1 cellular context compared by ENCODE assay signal in genomic region chr9:88418025-88418424, GRCh38.
TF ChIP-seq lines count a peak whose summit lies in the region.

No MANE protein-coding gene starts in this region.

TF ChIP-seq in H1, 55 proteins besides CTCF, POLR2A, EP300 and RAD21:
- TF ChIP-seq SP1 (IDR thresholded peaks at IDR 0.05; ENCODE audit: low read depth, low read length) (0 out of 2 replicates have a peak, but pooled peaks have one; percentile 13), BACH1 (IDR thresholded peaks at IDR 0.05; ENCODE audit: low read length) (no peak), NANOG (IDR thresholded peaks at IDR 0.05; ENCODE audit: insufficient read depth, low read depth, low read length, poor library complexity, severe bottlenecking) (peak; percentile 83), TEAD4 (IDR thresholded peaks at IDR 0.05; ENCODE audit: low read depth, low read length) (peak; percentile 75), POU5F1 (IDR thresholded peaks at IDR 0.05; ENCODE audit: low read depth, low read length) (0 out of 2 replicates have a peak, but pooled peaks have one; percentile 19), CBX5 (IDR thresholded peaks at IDR 0.05; ENCODE audit: low read depth, low read length) (no peak)
